17 cellular contexts compared by ENCODE assay signal in the genomic region with DNA sequence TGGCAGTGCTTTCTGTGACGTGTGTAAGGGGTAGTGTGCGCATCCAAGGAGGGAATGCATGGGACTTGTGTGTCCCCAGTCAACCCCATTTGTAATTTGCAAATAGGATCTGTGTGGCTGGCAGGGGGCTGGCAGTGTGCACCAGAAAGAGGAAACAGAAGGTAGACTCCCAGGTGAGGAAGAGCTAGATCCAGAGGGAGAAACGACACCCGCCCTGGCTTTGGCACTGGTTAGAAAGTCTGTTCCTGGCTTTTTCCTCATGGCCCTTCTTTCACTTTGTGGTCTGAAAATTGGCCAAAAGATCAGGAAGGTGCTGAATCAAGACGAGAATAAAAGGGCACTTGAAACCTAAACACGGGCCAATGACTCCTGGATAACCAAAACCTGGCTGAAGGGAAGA. TPM values are rescaled to one million over a fixed set of nuclear protein-coding genes. Genes with fewer than 3 reads are reported as not detected.
DNase-seq lines count a peak whose midpoint lies in the region; ATAC-seq and TF ChIP-seq lines count a peak whose summit lies in the region.
"Had no signal": no experiment of that assay in that cellular context is flagged by ENCODE, and none has a peak within 500 bp of the region (broad histone marks: within the 10 kb centered on the region; RNA-seq: fewer than 3 reads in every experiment).

No MANE protein-coding gene starts in this region.

- H3K36me3 ChIP-seq in mammary epithelial cell (ENCODE audit: insufficient read depth, low read length) (no peaks in the 10 kb centered on the region), breast epithelium (no peaks in the 10 kb centered on the region), left lung (no peaks in the 10 kb centered on the region)
- no peaks in the 10 kb centered on the region for H3K36me3 ChIP-seq in CD8-positive, alpha-beta T cell (ENCODE audit: insufficient read depth, low read length)

- no peaks in the 10 kb centered on the region for H3K27me3 ChIP-seq in mammary epithelial cell (ENCODE audit: insufficient read depth, low read length)
- no peaks in the 10 kb centered on the region for H3K27me3 ChIP-seq in breast epithelium
- H3K27me3 ChIP-seq in left lung: no peaks in the 10 kb centered on the region
- no peaks in the 10 kb centered on the region for H3K27me3 ChIP-seq in CD8-positive, alpha-beta T cell (ENCODE audit: insufficient read depth, low read length)

- peak; percentile 8 for DNase-seq in MCF 10A (ENCODE audit: unreplicated experiment)
- DNase-seq in mammary epithelial cell: no peak
- DNase-seq in breast epithelium (ENCODE audit: low spot score in 2 of 2): no peak
- DNase-seq in left lung: no peak
- DNase-seq in CD8-positive, alpha-beta T cell: no peak
- DNase-seq in GM13976 (ENCODE audit: low spot score): no peak
- no peak for DNase-seq in occipital lobe (lab: John Stamatoyannopoulos, UW)
- DNase-seq: Calu3; CD4-positive, alpha-beta T cell; MM.1S; NCI-H1092 treated with DMSO at 0.1 percent for 48 hours; NCI-H2227 treated with DMSO at 0.1 percent for 48 hours; NCI-H510A treated with DMSO at 0.1 percent for 48 hours; NCI-H82; PC-9 had no signal

- no peaks in the 10 kb centered on the region for H3K9me3 Mint-ChIP-seq in MCF 10A (ENCODE audit: unreplicated experiment)
- H3K9me3 Mint-ChIP-seq in CD8-positive, alpha-beta T cell: no peaks in the 10 kb centered on the region
- H3K9me3 Mint-ChIP-seq: CD4-positive, alpha-beta T cell had no signal

- in situ Hi-C loops in mammary epithelial cell (cut with MboI; ENCODE audit: low sequenced_read_pairs in 2 of 2) (no loop called here), GM13976 (cut with MboI; ENCODE audit: low sequenced_read_pairs, unreplicated experiment) (no loop called here)

- BruUV-seq in MCF 10A (replicated peaks; lab: Mats Ljungman, UMichigan) (no TSS peak), mammary epithelial cell (replicated peaks; lab: Mats Ljungman, UMichigan) (no TSS peak)

- WGBS in mammary epithelial cell (ENCODE audit: low coverage, missing lambda C conversion rate): 55% methylated on average over 6 of the region's 6 CpGs

- no peak overlapping the region for H2AFZ ChIP-seq in mammary epithelial cell (ENCODE audit: low read depth, low read length)
- H2AFZ ChIP-seq: PC-9 had no signal

- intact Hi-C loops in MCF 10A (cut with micrococcal nuclease): loop anchor here (5.0 kb wide), 1 partner anchor 32 kb away; a partner anchor contains a TSS
- intact Hi-C loops in mammary epithelial cell (cut with micrococcal nuclease): no loop called here
- intact Hi-C loops in breast epithelium (cut with DNase I; ENCODE audit: low total_unique reads): no loop called here
- intact Hi-C loops in left lung (cut with DNase I): no loop called here
- intact Hi-C loops in CD8-positive, alpha-beta T cell (cut with DNase I, micrococcal nuclease): no loop called here

- peak; percentile 43 for ATAC-seq in left lung
- ATAC-seq in CD8-positive, alpha-beta T cell: no peak
- no peak for ATAC-seq in GM18498 (IDR thresholded peaks at IDR 0.05; ENCODE audit: unreplicated experiment)

- dilution Hi-C loops in mammary epithelial cell (cut with HindIII; ENCODE audit: low sequenced_read_pairs): loop anchor here (5.0 kb wide), 1 partner anchor 63 kb away; no protein-coding TSS in a partner anchor

- no peak overlapping the region for H3K4me3 Mint-ChIP-seq in MCF 10A (ENCODE audit: unreplicated experiment)
- H3K4me3 Mint-ChIP-seq in CD8-positive, alpha-beta T cell: no peak overlapping the region
- H3K4me3 Mint-ChIP-seq: B cell; CD4-positive, alpha-beta T cell had no signal

- no peaks in the 10 kb centered on the region for H3K9me3 ChIP-seq in mammary epithelial cell (replicated peaks; ENCODE audit: insufficient read depth, low read length)
- H3K9me3 ChIP-seq in breast epithelium: no peaks in the 10 kb centered on the region
- no peaks in the 10 kb centered on the region for H3K9me3 ChIP-seq in left lung
- H3K9me3 ChIP-seq in CD8-positive, alpha-beta T cell (ENCODE audit: low read length): no peaks in the 10 kb centered on the region

- no peaks in the 10 kb centered on the region for H3K79me2 ChIP-seq in mammary epithelial cell (ENCODE audit: insufficient read depth, low read length)

- no peak for TF ChIP-seq POLR2A in breast epithelium (IDR thresholded peaks at IDR 0.05)

- POLR2A ChIA-PET in MCF 10A (lab: Yijun Ruan, JAX): interaction anchor here (0.6 to 1.4 kb wide), 5 partner anchors 10 to 851 kb away, joined by 3 to 5 read pairs (median 3); no protein-coding TSS in a partner anchor
- POLR2A ChIA-PET in CD8-positive, alpha-beta T cell (lab: Charles Lee): no interaction called here

- H3K27ac ChIP-seq in mammary epithelial cell (ENCODE audit: insufficient read depth, low read depth, low read length) (no peak overlapping the region), breast epithelium (peak overlapping the region; percentile 38 to 40), left lung (no peak overlapping the region)
- H3K27ac ChIP-seq in CD8-positive, alpha-beta T cell (ENCODE audit: low read depth, low read length): no peak overlapping the region

- H3K4me3 ChIP-seq in mammary epithelial cell (replicated peaks in 1 of 3; ENCODE audit: insufficient read depth in 1 of 3, low read depth in 2 of 3, low read length in 3 of 3) (no peak overlapping the region), breast epithelium (no peak overlapping the region), left lung (no peak overlapping the region)
- H3K4me3 ChIP-seq in CD8-positive, alpha-beta T cell (ENCODE audit: low read depth, low read length): no peak overlapping the region
- H3K4me3 ChIP-seq: PC-9 had no signal

- H3K4me2 ChIP-seq in mammary epithelial cell (ENCODE audit: insufficient read depth, low read depth, low read length): no peak overlapping the region

- H3K27ac Mint-ChIP-seq in MCF 10A (ENCODE audit: low read depth, unreplicated experiment): no peak overlapping the region
- H3K27ac Mint-ChIP-seq in CD8-positive, alpha-beta T cell: no peak overlapping the region
- H3K27ac Mint-ChIP-seq: B cell; CD4-positive, alpha-beta T cell had no signal

- peaks cover 19% of the 10 kb centered on the region for H3K4me1 ChIP-seq in mammary epithelial cell (ENCODE audit: insufficient read depth, low read length)
- peaks cover 0 to 7% of the 10 kb centered on the region in 2 donors for H3K4me1 ChIP-seq in breast epithelium
- H3K4me1 ChIP-seq in left lung: peaks cover 0 to 42% of the 10 kb centered on the region in 2 donors
- no peaks in the 10 kb centered on the region for H3K4me1 ChIP-seq in CD8-positive, alpha-beta T cell (ENCODE audit: insufficient read depth, low read length)

- H3K36me3 Mint-ChIP-seq in MCF 10A (ENCODE audit: insufficient read depth, unreplicated experiment): no peaks in the 10 kb centered on the region
- no peaks in the 10 kb centered on the region for H3K36me3 Mint-ChIP-seq in CD8-positive, alpha-beta T cell

- H3K27me3 Mint-ChIP-seq in MCF 10A (ENCODE audit: insufficient read depth, unreplicated experiment): no peaks in the 10 kb centered on the region
- no peaks in the 10 kb centered on the region for H3K27me3 Mint-ChIP-seq in CD8-positive, alpha-beta T cell (ENCODE audit: low read depth)
- H3K27me3 Mint-ChIP-seq: B cell; CD4-positive, alpha-beta T cell had no signal

- TF ChIP-seq CTCF in MCF 10A (IDR thresholded peaks at IDR 0.05; ENCODE audit: unreplicated experiment) (no peak), mammary epithelial cell (conservative IDR thresholded peaks at IDR 0.05 in 1 of 2, IDR thresholded peaks at IDR 0.05 in 1 of 2; ENCODE audit: extremely low read depth in 1 of 2, insufficient read depth in 1 of 2, low read depth in 1 of 2, low read length in 2 of 2) (no peak), breast epithelium (IDR thresholded peaks at IDR 0.05) (no peak), left lung (IDR thresholded peaks at IDR 0.05) (no peak), GM13976 (IDR thresholded peaks at IDR 0.05; ENCODE audit: borderline replicate concordance, control extremely low read depth, extremely low read depth, insufficient read depth, missing control alignments) (no peak)
- TF ChIP-seq CTCF in CD8-positive, alpha-beta T cell (IDR thresholded peaks at IDR 0.05): no peak

- H4K20me1 ChIP-seq in mammary epithelial cell (ENCODE audit: insufficient read depth, low read length): no peaks in the 10 kb centered on the region

- H3K4me1 Mint-ChIP-seq in MCF 10A (ENCODE audit: insufficient read depth, unreplicated experiment): peaks cover 30% of the 10 kb centered on the region
- peaks cover 18% of the 10 kb centered on the region for H3K4me1 Mint-ChIP-seq in CD8-positive, alpha-beta T cell (ENCODE audit: low read depth)

- CTCF ChIA-PET in MCF 10A (lab: Yijun Ruan, JAX) (interaction anchor here (1.4 kb wide), 1 partner anchor 139 kb away, joined by 7 read pairs; no protein-coding TSS in a partner anchor), mammary epithelial cell (lab: Charles Lee; ENCODE audit: low non-redundant PET) (no interaction called here)
- CTCF ChIA-PET in CD8-positive, alpha-beta T cell (lab: Charles Lee): no interaction called here

- H3K9ac ChIP-seq in mammary epithelial cell (ENCODE audit: insufficient read depth, low read length): no peak overlapping the region

RNA-seq across cellular contexts. Expression of a gene that starts 33.3 kb away (rescaled TPM):
- total RNA-seq in MCF 10A (2022): 10.9 and 12.1 TPM in 2 replicates
- 1 to 10 TPM; 4.3 to 7.2 TPM for total RNA-seq in mammary epithelial cell
- polyA plus RNA-seq in mammary epithelial cell: 2.3 TPM
- polyA minus RNA-seq in mammary epithelial cell: 14.0 TPM
- 10 to 100 TPM; 20.6 to 34.0 (median 23.6) TPM for total RNA-seq in breast epithelium
- 10 to 100 TPM; 43.8 to 56.9 TPM for total RNA-seq in left lung
- 10 to 100 TPM; 21.0 to 26.7 TPM for total RNA-seq in CD8-positive, alpha-beta T cell
- total RNA-seq in occipital lobe: 62.2 TPM

Comparison
In these comparisons a context has a peak if more than half of its experiments do, and no peak if none do; other contexts are left out.
1. H3K27ac ChIP-seq: peak in breast epithelium (2 of 2); none in mammary epithelial cell (single experiment), left lung (0 of 2) and CD8-positive, alpha-beta T cell (single experiment).